Comparison of ENCODE assay signal across 21 cellular contexts in genomic region chr14:63229330-63230059, GRCh38. TPM values are rescaled to one million over a fixed set of nuclear protein-coding genes. Genes with fewer than 3 reads are reported as not detected.
DNase-seq lines count a peak whose midpoint lies in the region; ATAC-seq, FAIRE-seq and TF ChIP-seq lines count a peak whose summit lies in the region.
"Had no signal": no experiment of that assay in that cellular context is flagged by ENCODE, and none has a peak within 500 bp of the region (broad histone marks: within the 10 kb centered on the region; RNA-seq: fewer than 3 reads in every experiment).

No MANE protein-coding gene starts in this region.

- H3K9me3 ChIP-seq in endothelial cell of umbilical vein (replicated peaks; ENCODE audit: control insufficient read depth, insufficient read depth, low read length) (no peaks in the 10 kb centered on the region), left ventricle myocardium inferior (replicated peaks) (peaks cover 20% of the 10 kb centered on the region), PC-3 (ENCODE audit: low read length) (no peaks in the 10 kb centered on the region)
- H3K9me3 ChIP-seq: MG63, Peyer's patch had no signal

- H3K4me2 ChIP-seq in endothelial cell of umbilical vein (ENCODE audit: insufficient read depth, low read length) (peak overlapping the region; percentile 35), PC-3 (ENCODE audit: low read length) (no peak overlapping the region)
- H3K4me2 ChIP-seq: BLaER1 treated with 17β-estradiol and CSF1 and Interleukin-3, amounts not matched to agents 10 nM and 100 nM had no signal

- no peaks in the 10 kb centered on the region for H3K9me2 ChIP-seq in PC-3 (replicated peaks; ENCODE audit: low read length)

- H3K9ac ChIP-seq in endothelial cell of umbilical vein (replicated peaks; ENCODE audit: extremely low read depth, insufficient read depth, low read length) = no peak overlapping the region
- H3K9ac ChIP-seq in PC-3 (ENCODE audit: low read length) = no peak overlapping the region
- H3K9ac ChIP-seq: BLaER1 treated with 17β-estradiol and CSF1 and Interleukin-3, amounts not matched to agents 10 nM and 100 nM had no signal

- peaks cover 46% of the 10 kb centered on the region for H3K4me1 ChIP-seq in endothelial cell of umbilical vein (ENCODE audit: control insufficient read depth, extremely low read depth, insufficient read depth, low read length)
- peaks cover 43% of the 10 kb centered on the region for H3K4me1 ChIP-seq in left ventricle myocardium inferior
- H3K4me1 ChIP-seq in PC-3 (ENCODE audit: insufficient read depth, low read length) = no peaks in the 10 kb centered on the region
- H3K4me1 ChIP-seq: BLaER1 treated with 17β-estradiol and CSF1 and Interleukin-3, amounts not matched to agents 10 nM and 100 nM; Peyer's patch had no signal

- H3K36me3 ChIP-seq in endothelial cell of umbilical vein (ENCODE audit: control insufficient read depth in 2 of 2, extremely low read depth in 1 of 2, insufficient read depth in 2 of 2, low read length in 2 of 2) = peaks cover 2 to 10% of the 10 kb centered on the region in 2 experiments
- H3K36me3 ChIP-seq in left ventricle myocardium inferior = peaks cover 6% of the 10 kb centered on the region
- H3K36me3 ChIP-seq in PC-3 (ENCODE audit: low read depth, low read length) = no peaks in the 10 kb centered on the region
- H3K36me3 ChIP-seq: BLaER1 treated with 17β-estradiol and CSF1 and Interleukin-3, amounts not matched to agents 10 nM and 100 nM; MG63; Peyer's patch had no signal

- no peak for FAIRE-seq in endothelial cell of umbilical vein (lab: Jason Lieb, UNC)

- ATAC-seq in Right ventricle myocardium inferior (peak; percentile 34), PC-3 (no peak)
- ATAC-seq: CD8-positive, alpha-beta T cell had no signal

- DNase-seq in Right ventricle myocardium inferior (ENCODE audit: missing footprints) = no peak
- no peak for DNase-seq in cardiac septum (ENCODE audit: low spot score)
- DNase-seq in endothelial cell of umbilical vein (ENCODE audit: low read depth, low spot score) = peak; percentile 88
- DNase-seq in left ventricle myocardium inferior = peak; percentile 28
- peak; percentile 29 for DNase-seq in retinal pigment epithelial cell (ENCODE audit: low read depth)
- DNase-seq in PC-3 = no peak
- no peak for DNase-seq in DMS153 treated with DMSO at 0.1 percent for 48 hours (lab: John Stamatoyannopoulos, UW; ENCODE audit: unreplicated experiment)
- no peak for DNase-seq in occipital lobe (lab: John Stamatoyannopoulos, UW)
- DNase-seq: 8988T; CD8-positive, alpha-beta T cell; DMS153; GDM1; MG63; NCI-H1417; NCI-H1694 treated with DMSO at 0.1 percent for 48 hours; NCI-H2081 treated with DMSO at 0.1 percent for 48 hours; NK-92 treated with Interleukin-12 subunit alpha and Interleukin-12 subunit beta, amount 100 ng/mL, for 24 hours; Peyer's patch had no signal

- no peak overlapping the region for H2AFZ ChIP-seq in endothelial cell of umbilical vein (ENCODE audit: low read depth, low read length)
- H2AFZ ChIP-seq in PC-3 (ENCODE audit: low read length) = no peak overlapping the region

- no peak overlapping the region for H3K27ac ChIP-seq in endothelial cell of umbilical vein (ENCODE audit: insufficient read depth, low read depth, low read length)
- peak overlapping the region; percentile 45 for H3K27ac ChIP-seq in left ventricle myocardium inferior (replicated peaks)
- no peak overlapping the region for H3K27ac ChIP-seq in PC-3 (ENCODE audit: low read length)
- H3K27ac ChIP-seq: BLaER1 treated with 17β-estradiol and CSF1 and Interleukin-3, amounts not matched to agents 10 nM and 100 nM; Peyer's patch had no signal

- no peaks in the 10 kb centered on the region for H3F3A ChIP-seq in PC-3 (ENCODE audit: low read length, unreplicated experiment)

- H3K79me2 ChIP-seq in endothelial cell of umbilical vein (ENCODE audit: control insufficient read depth, insufficient read depth, low read length) = peaks cover 96% of the 10 kb centered on the region
- no peaks in the 10 kb centered on the region for H3K79me2 ChIP-seq in PC-3 (ENCODE audit: low read length)

- CTCF ChIA-PET in endothelial cell of umbilical vein (lab: Charles Lee) (interaction anchor here (1.0 to 1.3 kb wide), 5 partner anchors 9 to 55 kb away, joined by 3 to 6 read pairs (median 4); no protein-coding TSS in a partner anchor), PC-3 (lab: Charles Lee) (interaction anchor here (0.6 kb wide), 1 partner anchor 637 kb away, joined by 3 read pairs; no protein-coding TSS in a partner anchor)

- BruUV-seq in endothelial cell of umbilical vein (replicated peaks; lab: Mats Ljungman, UMichigan) = no TSS peak
- BruUV-seq in PC-3 (replicated peaks; lab: Mats Ljungman, UMichigan) = no TSS peak

- dilution Hi-C loops in endothelial cell of umbilical vein (cut with MboI; ENCODE audit: extremely low pct_ligation_motif_present, low sequenced_read_pairs) = no loop called here

- TF ChIP-seq POLR2A in endothelial cell of umbilical vein (IDR thresholded peaks at IDR 0.05; ENCODE audit: low read depth, low read length) = no peak

- intact Hi-C loops in Right ventricle myocardium inferior (cut with DNase I) (loop anchor here (2.0 kb wide), 1 partner anchor 25 kb away; the partner anchor contains the start of gene RHOJ), cardiac septum (cut with DNase I) (no loop called here), endothelial cell of umbilical vein (cut with micrococcal nuclease) (loop anchor here (1.0 to 2.0 kb wide), 3 partner anchors 15 to 25 kb away; partner anchors contain the start of gene RHOJ), left ventricle myocardium inferior (cut with micrococcal nuclease) (no loop called here), PC-3 (cut with micrococcal nuclease) (no loop called here)

- TF ChIP-seq CTCF in endothelial cell of umbilical vein (IDR thresholded peaks at IDR 0.05; ENCODE audit: extremely low read depth in 1 of 2, insufficient read depth in 1 of 2, low read depth in 1 of 2, low read length in 2 of 2) = no peak
- no peak for TF ChIP-seq CTCF in left ventricle myocardium inferior (IDR thresholded peaks at IDR 0.05; ENCODE audit: borderline replicate concordance)
- TF ChIP-seq CTCF in retinal pigment epithelial cell (conservative IDR thresholded peaks at IDR 0.05; ENCODE audit: low read depth, low read length) = no peak
- no peak for TF ChIP-seq CTCF in PC-3 (conservative IDR thresholded peaks at IDR 0.05; ENCODE audit: low read depth, low read length)

- peaks cover 2% of the 10 kb centered on the region for H3K9me1 ChIP-seq in endothelial cell of umbilical vein (replicated peaks; ENCODE audit: control insufficient read depth, extremely low read depth, insufficient read depth, low read length)

- POLR2A ChIA-PET in endothelial cell of umbilical vein (lab: Charles Lee) (interaction anchor here (1.0 to 1.9 kb wide), 4 partner anchors 14 to 37 kb away, joined by 3 to 7 read pairs (median 5); partner anchors contain the start of gene RHOJ), PC-3 (lab: Charles Lee; ENCODE audit: unreplicated experiment) (no interaction called here)

- H3K27me3 ChIP-seq in endothelial cell of umbilical vein (ENCODE audit: control insufficient read depth in 2 of 2, insufficient read depth in 2 of 2, low read length in 2 of 2) (no peaks in the 10 kb centered on the region), left ventricle myocardium inferior (ENCODE audit: low read depth) (no peaks in the 10 kb centered on the region), PC-3 (ENCODE audit: low read length) (peaks cover 71% of the 10 kb centered on the region)
- H3K27me3 ChIP-seq: BLaER1 treated with 17β-estradiol and CSF1 and Interleukin-3, amounts not matched to agents 10 nM and 100 nM; MG63; Peyer's patch had no signal

- peaks cover 21% of the 10 kb centered on the region for H4K20me1 ChIP-seq in endothelial cell of umbilical vein (replicated peaks; ENCODE audit: control insufficient read depth, extremely low read depth, insufficient read depth, low read length)
- H4K20me1 ChIP-seq in PC-3 (ENCODE audit: low read length) = no peaks in the 10 kb centered on the region
- H4K20me1 ChIP-seq: BLaER1 treated with 17β-estradiol and CSF1 and Interleukin-3, amounts not matched to agents 10 nM and 100 nM had no signal

- H3K4me3 ChIP-seq in endothelial cell of umbilical vein (replicated peaks in 1 of 3; ENCODE audit: insufficient read depth in 1 of 3, low read depth in 1 of 3, low read length in 3 of 3) (no peak overlapping the region), left ventricle myocardium inferior (no peak overlapping the region), retinal pigment epithelial cell (ENCODE audit: low read length) (no peak overlapping the region), PC-3 (ENCODE audit: low read length) (no peak overlapping the region)
- H3K4me3 ChIP-seq: BLaER1 treated with 17β-estradiol and CSF1 and Interleukin-3, amounts not matched to agents 10 nM and 100 nM; MG63; Peyer's patch had no signal

TF ChIP-seq in endothelial cell of umbilical vein, 7 proteins besides CTCF, POLR2A, EP300 and RAD21:
- TF ChIP-seq POLR2AphosphoS5 (IDR thresholded peaks at IDR 0.05; ENCODE audit: insufficient read depth, low read depth, low read length) (no peak), GATA2 (IDR thresholded peaks at IDR 0.05; ENCODE audit: insufficient read depth, insufficient read length, low read depth, low read length) (peak; percentile 18)

RNA-seq across cellular contexts. Expression of gene RHOJ, which starts 25.3 kb away (rescaled TPM):
- total RNA-seq in Right ventricle myocardium inferior = 18.3 TPM
- 14.7 TPM for total RNA-seq in cardiac septum
- total RNA-seq in endothelial cell of umbilical vein = 177 and 191 TPM in 2 replicates
- 485 and 486 TPM in 2 replicates for polyA plus RNA-seq in endothelial cell of umbilical vein
- polyA plus RNA-seq in endothelial cell of umbilical vein (2011; cell fraction: cytosol; rRNA removed) = 449 and 481 TPM in 2 replicates
- 868 and 1,006 TPM in 2 replicates for polyA plus RNA-seq in endothelial cell of umbilical vein (2011; cell fraction: nucleus; rRNA removed)
- 280 and 281 TPM in 2 replicates for polyA plus RNA-seq in endothelial cell of umbilical vein (2012)
- polyA minus RNA-seq in endothelial cell of umbilical vein = 1,842 and 2,031 TPM in 2 replicates
- not detected for polyA minus RNA-seq in endothelial cell of umbilical vein (2011; cell fraction: cytosol; rRNA and poly(A)+ RNA removed)
- 1,100 and 1,279 TPM in 2 replicates for polyA minus RNA-seq in endothelial cell of umbilical vein (2011; cell fraction: nucleus; rRNA and poly(A)+ RNA removed)
- 14.6 TPM for total RNA-seq in left ventricle myocardium inferior
- total RNA-seq in PC-3 (2014; rRNA removed) = not detected in 2 replicates
- total RNA-seq in occipital lobe = 2.3 TPM
- total RNA-seq: CD8-positive, alpha-beta T cell; LHCN-M2; NCI-H460 had no signal

Comparison
In these comparisons a context has a peak if more than half of its experiments do, and no peak if none do; other contexts are left out.
1. DNase-seq: peak in endothelial cell of umbilical vein (single experiment), left ventricle myocardium inferior (single experiment) and retinal pigment epithelial cell (single experiment); none in Right ventricle myocardium inferior (single experiment), cardiac septum (single experiment), PC-3 (single experiment), DMS153 treated with DMSO at 0.1 percent for 48 hours (single experiment) and occipital lobe (single experiment).
2. intact Hi-C loops: an anchor here in Right ventricle myocardium inferior (2.0 kb wide) and endothelial cell of umbilical vein (1.0 to 2.0 kb wide); none called in cardiac septum, left ventricle myocardium inferior and PC-3.